In genomic region chr1:34164510-34165381, GRCh38 we compare ENCODE assay signal across 9 cellular contexts. TPM values are rescaled to one million over a fixed set of nuclear protein-coding genes. Genes with fewer than 3 reads are reported as not detected.
DNase-seq lines count a peak whose midpoint lies in the region; ATAC-seq and TF ChIP-seq lines count a peak whose summit lies in the region.
"Had no signal": no experiment of that assay in that cellular context is flagged by ENCODE, and none has a peak within 500 bp of the region (broad histone marks: within the 10 kb centered on the region; RNA-seq: fewer than 3 reads in every experiment).

TSS of gene CSMD2 (minus strand) at chr1:34165230. CDS start at chr1:34165097, 133 bp downstream.

- H3K9me3 ChIP-seq in lower lobe of right lung (no peaks in the 10 kb centered on the region), upper lobe of right lung (no peaks in the 10 kb centered on the region)

- ATAC-seq in lower lobe of right lung (no peak), upper lobe of right lung (no peak), GM19463 (IDR thresholded peaks at IDR 0.05; ENCODE audit: unreplicated experiment) (no peak), GM19467 (IDR thresholded peaks at IDR 0.05; ENCODE audit: unreplicated experiment) (no peak), GM19455 (IDR thresholded peaks at IDR 0.05; ENCODE audit: unreplicated experiment) (no peak)
- ATAC-seq: HCT116 had no signal

- H3K36me3 ChIP-seq in lower lobe of right lung (no peaks in the 10 kb centered on the region), upper lobe of right lung (no peaks in the 10 kb centered on the region)

- intact Hi-C loops in lower lobe of right lung (cut with DNase I) = no loop called here
- intact Hi-C loops in upper lobe of right lung (cut with DNase I) = no loop called here

- H3K4me3 ChIP-seq in lower lobe of right lung (peak within 1 kb of the TSS; percentile 46), upper lobe of right lung (peak within 1 kb of the TSS; percentile 40)

- H3K27me3 ChIP-seq in lower lobe of right lung (ENCODE audit: low read depth) = peaks cover 73% of the 10 kb centered on the region
- H3K27me3 ChIP-seq in upper lobe of right lung = peaks cover 72% of the 10 kb centered on the region

- DNase-seq in C1 segment of cervical spinal cord (lab: John Stamatoyannopoulos, UW) (peak in 13 of 14 donors; percentile 20 to 88 (median 50)), NCI-H2029 (lab: John Stamatoyannopoulos, UW) (peak; percentile 29), cerebellar cortex (ENCODE audit: low spot score) (peak; percentile 67), lower lobe of right lung (no peak), upper lobe of right lung (peak; percentile 70)

- H3K27ac ChIP-seq in lower lobe of right lung (no peak within 1 kb of the TSS), upper lobe of right lung (no peak within 1 kb of the TSS)

- no peak for TF ChIP-seq CTCF in lower lobe of right lung (IDR thresholded peaks at IDR 0.05)
- TF ChIP-seq CTCF in upper lobe of right lung (IDR thresholded peaks at IDR 0.05) = no peak

- peaks cover 20% of the 10 kb centered on the region for H3K4me1 ChIP-seq in lower lobe of right lung
- H3K4me1 ChIP-seq in upper lobe of right lung = peaks cover 19% of the 10 kb centered on the region

RNA-seq across cellular contexts. Expression of gene CSMD2, which starts in this region (rescaled TPM):
- total RNA-seq in lower lobe of right lung (1.1 TPM), upper lobe of right lung (0.67 TPM)

Comparison
In these comparisons a context has a peak if more than half of its experiments do, and no peak if none do; other contexts are left out.
1. Peak in DNase-seq and H3K4me3 ChIP-seq in upper lobe of right lung; RNA of the gene not detected or under 1 TPM.